9 cellular contexts compared by ENCODE assay signal in the genomic region with DNA sequence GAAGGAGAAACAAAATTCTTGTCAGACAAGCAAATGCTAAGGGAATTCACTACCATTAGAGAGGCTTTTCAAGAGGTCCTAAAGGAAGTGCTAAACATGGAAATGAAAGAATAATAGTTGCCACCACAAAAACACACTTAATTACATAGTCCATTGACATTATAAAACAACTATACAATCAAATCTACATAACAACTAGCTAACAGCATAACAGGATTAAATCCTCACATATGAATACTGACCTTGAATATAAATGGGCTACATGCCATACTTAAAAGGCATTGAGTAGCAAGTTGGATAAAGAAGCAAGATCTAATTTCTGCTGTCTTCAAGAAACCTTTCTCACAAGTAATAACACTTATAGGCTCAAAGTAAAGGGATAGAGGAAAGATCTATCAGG.
"Had no signal": no experiment of that assay in that cellular context is flagged by ENCODE, and none has a peak within 500 bp of the region (broad histone marks: within the 10 kb centered on the region; RNA-seq: fewer than 3 reads in every experiment).

No MANE protein-coding gene starts in this region.

- H3K4me3 ChIP-seq: K562 had no signal

- H3K9ac ChIP-seq: KMS-11 had no signal

- FAIRE-seq: HepG2, HTR-8/SVneo had no signal

- ATAC-seq: HepG2, K562 had no signal

- H3K27ac ChIP-seq: HL-60, KMS-11 had no signal

- DNase-seq: IMR-90, Karpas-422, KBM-7, KG1 had no signal
